1 cellular context compared by ENCODE assay signal in genomic region chr15:28719626-28720025, GRCh38. TPM values are rescaled to one million over a fixed set of nuclear protein-coding genes. Genes with fewer than 3 reads are reported as not detected.
"Had no signal": no experiment of that assay in that cellular context is flagged by ENCODE, and none has a peak within 500 bp of the region (broad histone marks: within the 10 kb centered on the region; RNA-seq: fewer than 3 reads in every experiment).

No MANE protein-coding gene starts in this region.

RNA-seq across cellular contexts. Expression of gene GOLGA8M, which starts 7.4 kb away (rescaled TPM):
- total RNA-seq: foreskin keratinocyte had no signal
